In the genomic region with DNA sequence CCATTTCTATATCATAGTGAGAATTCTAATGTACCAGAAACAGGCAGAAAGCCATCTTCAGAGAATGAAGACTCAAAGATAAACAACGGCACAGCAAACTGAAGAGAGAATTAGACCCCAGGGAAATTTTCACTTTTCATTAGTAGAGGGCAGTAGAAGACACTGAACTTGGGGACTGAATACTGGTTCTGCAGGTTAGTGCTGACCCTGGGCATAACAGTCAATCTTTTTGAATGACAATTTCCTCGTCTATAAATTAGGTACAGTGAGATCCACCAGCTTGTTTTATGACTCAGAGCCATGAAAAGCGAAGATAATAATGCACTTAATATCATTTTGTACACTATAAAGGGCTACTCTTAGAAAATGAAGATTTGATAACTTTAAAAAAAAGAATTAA, we compare ENCODE assay signal across 24 cellular contexts.
"Had no signal": no experiment of that assay in that cellular context is flagged by ENCODE, and none has a peak within 500 bp of the region (broad histone marks: within the 10 kb centered on the region; RNA-seq: fewer than 3 reads in every experiment).

No MANE protein-coding gene starts in this region.

- H3K9me3 ChIP-seq: mucosa of descending colon, neutrophil, right lobe of liver, thoracic aorta, tibial nerve, upper lobe of right lung, uterus had no signal

- H3K27me3 Mint-ChIP-seq: memory B cell; naive B cell; natural killer cell treated with Interleukin-12 subunit alpha and Interleukin-12 subunit beta and Interleukin-15 and Interleukin-18, amount 100 ng/mL, for 72 hours; progenitor cell of endocrine pancreas; stimulated activated naive B cell treated with anti-CD40 and anti-IgM and Interleukin-4, amounts not matched to agents 10 μg/mL and 1 μg/mL and 100 μg/mL, for 72 hours; stimulated activated naive CD8-positive, alpha-beta T cell treated with anti-CD3 and anti-CD28 coated beads, Interleukin-15, Interleukin-2, amounts not matched to agents 100 ng/mL and 50 ng/mL, for 24 hours had no signal

- H3K27ac Mint-ChIP-seq: memory B cell; naive B cell; natural killer cell treated with Interleukin-12 subunit alpha and Interleukin-12 subunit beta and Interleukin-15 and Interleukin-18, amount 100 ng/mL, for 72 hours; progenitor cell of endocrine pancreas; stimulated activated naive B cell treated with anti-CD40 and anti-IgM and Interleukin-4, amounts not matched to agents 10 μg/mL and 1 μg/mL and 100 μg/mL, for 72 hours; stimulated activated naive CD8-positive, alpha-beta T cell treated with anti-CD3 and anti-CD28 coated beads, Interleukin-15, Interleukin-2, amounts not matched to agents 100 ng/mL and 50 ng/mL, for 24 hours had no signal

- H3K9ac ChIP-seq: parathyroid adenoma had no signal

- H3K4me1 ChIP-seq: parathyroid adenoma, right lobe of liver, tibial nerve, upper lobe of right lung, uterus had no signal

- H3K4me3 Mint-ChIP-seq: memory B cell; naive B cell; natural killer cell treated with Interleukin-12 subunit alpha and Interleukin-12 subunit beta and Interleukin-15 and Interleukin-18, amount 100 ng/mL, for 72 hours; neural crest cell; stimulated activated naive B cell treated with anti-CD40 and anti-IgM and Interleukin-4, amounts not matched to agents 10 μg/mL and 1 μg/mL and 100 μg/mL, for 72 hours; stimulated activated naive CD8-positive, alpha-beta T cell treated with anti-CD3 and anti-CD28 coated beads, Interleukin-15, Interleukin-2, amounts not matched to agents 100 ng/mL and 50 ng/mL, for 24 hours had no signal

- H3K36me3 ChIP-seq: neutrophil, thoracic aorta, uterus had no signal

- DNase-seq: dorsolateral prefrontal cortex; effector CD4-positive, alpha-beta T cell; head of caudate nucleus; kidney; mucosa of descending colon; naive B cell; right lobe of liver; small intestine; stimulated activated CD4-positive, alpha-beta T cell treated with anti-CD3 and anti-CD28 coated beads, Interleukin-15, amount 100 ng/mL, for 24 hours; stimulated activated CD4-positive, alpha-beta T cell treated with anti-CD3 and anti-CD28 coated beads, Interleukin-2, amount 100 ng/mL, for 48 hours; stimulated activated naive B cell treated with anti-CD40 and anti-IgM and Interleukin-4, amounts not matched to agents 10 μg/mL and 1 μg/mL and 100 μg/mL, for 72 hours; upper lobe of right lung; uterus had no signal

- H3K4me1 Mint-ChIP-seq: memory B cell; naive B cell; neural crest cell; stimulated activated naive B cell treated with anti-CD40 and anti-IgM and Interleukin-4, amounts not matched to agents 10 μg/mL and 1 μg/mL and 100 μg/mL, for 72 hours had no signal

- H3K27me3 ChIP-seq: dorsolateral prefrontal cortex, neutrophil, right lobe of liver, tibial nerve, upper lobe of right lung, uterus had no signal

- ATAC-seq: left lobe of liver; mucosa of descending colon; natural killer cell treated with Interleukin-12 subunit alpha and Interleukin-12 subunit beta and Interleukin-15 and Interleukin-18, amount 100 ng/mL, for 72 hours; right lobe of liver; stimulated activated naive B cell treated with anti-CD40 and anti-IgM and Interleukin-4, amounts not matched to agents 10 μg/mL and 1 μg/mL and 100 μg/mL, for 72 hours; upper lobe of right lung had no signal

- H3K27ac ChIP-seq: dorsolateral prefrontal cortex, neutrophil, parathyroid adenoma, right lobe of liver, thoracic aorta, tibial nerve, upper lobe of right lung, uterus had no signal

- H3K4me3 ChIP-seq: dorsolateral prefrontal cortex, lung, mucosa of descending colon, right lobe of liver, thoracic aorta, tibial nerve, upper lobe of right lung, uterus had no signal

- H2AFZ ChIP-seq: parathyroid adenoma had no signal

- H3K79me2 ChIP-seq: parathyroid adenoma had no signal

- H3K9me3 Mint-ChIP-seq: memory B cell; naive B cell; natural killer cell treated with Interleukin-12 subunit alpha and Interleukin-12 subunit beta and Interleukin-15 and Interleukin-18, amount 100 ng/mL, for 72 hours; neural crest cell; stimulated activated naive B cell treated with anti-CD40 and anti-IgM and Interleukin-4, amounts not matched to agents 10 μg/mL and 1 μg/mL and 100 μg/mL, for 72 hours; stimulated activated naive CD8-positive, alpha-beta T cell treated with anti-CD3 and anti-CD28 coated beads, Interleukin-15, Interleukin-2, amounts not matched to agents 100 ng/mL and 50 ng/mL, for 24 hours had no signal
